ENCODE assay signal across 1 cellular context in genomic region chr9:107480386-107480789, GRCh38.
TF ChIP-seq lines count a peak whose summit lies in the region.

No MANE protein-coding gene starts in this region.

TF ChIP-seq in A549, 52 proteins besides CTCF, POLR2A, EP300 and RAD21 (continued from another document):
- no peak for TF ChIP-seq BCL3 (IDR thresholded peaks at IDR 0.05)
- no peak for TF ChIP-seq ZNF302 (CRISPR knock-in tag; IDR thresholded peaks at IDR 0.05)
- no peak for TF ChIP-seq CBX8 (IDR thresholded peaks at IDR 0.05)
- no peak for TF ChIP-seq EHMT2 (IDR thresholded peaks at IDR 0.05; ENCODE audit: low read depth)
- no peak for TF ChIP-seq ELK1 (IDR thresholded peaks at IDR 0.05; ENCODE audit: low read depth, low read length)
